18 cellular contexts compared by ENCODE assay signal in genomic region chr5:145830594-145830993, GRCh38. TPM values are rescaled to one million over a fixed set of nuclear protein-coding genes. Genes with fewer than 3 reads are reported as not detected.
DNase-seq lines count a peak whose midpoint lies in the region; ATAC-seq and TF ChIP-seq lines count a peak whose summit lies in the region.
"Had no signal": no experiment of that assay in that cellular context is flagged by ENCODE, and none has a peak within 500 bp of the region (broad histone marks: within the 10 kb centered on the region; RNA-seq: fewer than 3 reads in every experiment).

No MANE protein-coding gene starts in this region.

- CTCF ChIA-PET in A673 (lab: Charles Lee) (no interaction called here), HEK293 (lab: Yijun Ruan, JAX) (interaction anchor here (0.6 to 3.7 kb wide), 5 partner anchors 8 to 288 kb away, joined by 3 to 13 read pairs (median 4); no protein-coding TSS in a partner anchor)

- intact Hi-C loops in A673 (cut with micrococcal nuclease; ENCODE audit: unreplicated experiment) = loop anchor here (5.0 kb wide), 3 partner anchors 57 to 1623 kb away; no protein-coding TSS in a partner anchor

- no peaks in the 10 kb centered on the region for H3K9me3 ChIP-seq in A673 (ENCODE audit: low read depth, low read length, poor library complexity, severe bottlenecking)
- H3K9me3 ChIP-seq in HEK293 (ENCODE audit: control insufficient read depth, insufficient read depth, low read depth, low read length) = no peaks in the 10 kb centered on the region
- H3K9me3 ChIP-seq: upper lobe of left lung had no signal

- H3K36me3 Mint-ChIP-seq in chondrocyte (ENCODE audit: low read depth) = no peaks in the 10 kb centered on the region
- H3K36me3 Mint-ChIP-seq: neural progenitor cell; stimulated activated naive B cell treated with anti-CD40 and anti-IgM and Interleukin-4, amounts not matched to agents 10 μg/mL and 1 μg/mL and 100 μg/mL, for 72 hours had no signal

- no peaks in the 10 kb centered on the region for H3K9me3 Mint-ChIP-seq in chondrocyte (ENCODE audit: low read depth)
- H3K9me3 Mint-ChIP-seq: activated B cell treated with CpG ODN at 0.5 μM for 24 hours; activated T-helper 2 cell treated with anti-CD3 and anti-CD28 coated beads, Interferon-gamma antibody, Interleukin-2, Interleukin-4, amounts not matched to agents 10 μg/mL and 5 μg/mL and 100 μg/mL, durations not matched to agents 14 hours and 24 hours and 36 hours; neural progenitor cell; stimulated activated naive B cell treated with anti-CD40 and anti-IgM and Interleukin-4, amounts not matched to agents 10 μg/mL and 1 μg/mL and 100 μg/mL, for 72 hours had no signal

- BruUV-seq in A673 (replicated peaks; lab: Mats Ljungman, UMichigan) = no TSS peak

- H3K27me3 ChIP-seq in A673 (replicated peaks; ENCODE audit: insufficient read depth, low read depth, low read length, poor library complexity) = no peaks in the 10 kb centered on the region
- H3K27me3 ChIP-seq: upper lobe of left lung had no signal

- peaks cover 68% of the 10 kb centered on the region for H3K4me1 ChIP-seq in A673 (ENCODE audit: insufficient read depth, low read length, poor library complexity, severe bottlenecking)
- H3K4me1 ChIP-seq in HEK293 (ENCODE audit: control insufficient read depth, insufficient read depth, low read length) = peaks cover 16% of the 10 kb centered on the region

- POLR2A ChIA-PET in A673 (lab: Charles Lee; ENCODE audit: low non-redundant PET) = no interaction called here
- POLR2A ChIA-PET in HEK293 (lab: Yijun Ruan, JAX) = no interaction called here

- H3K4me3 Mint-ChIP-seq in chondrocyte (ENCODE audit: unreplicated experiment) = no peak overlapping the region
- H3K4me3 Mint-ChIP-seq: activated B cell treated with CpG ODN at 0.5 μM for 24 hours; neural progenitor cell; stimulated activated naive B cell treated with anti-CD40 and anti-IgM and Interleukin-4, amounts not matched to agents 10 μg/mL and 1 μg/mL and 100 μg/mL, for 72 hours had no signal

- peak overlapping the region; percentile 6 for H3K27ac Mint-ChIP-seq in chondrocyte (ENCODE audit: unreplicated experiment)
- H3K27ac Mint-ChIP-seq: activated B cell treated with CpG ODN at 0.5 μM for 24 hours; activated T-helper 2 cell treated with anti-CD3 and anti-CD28 coated beads, Interferon-gamma antibody, Interleukin-2, Interleukin-4, amounts not matched to agents 10 μg/mL and 5 μg/mL and 100 μg/mL, durations not matched to agents 14 hours and 24 hours and 36 hours; neural progenitor cell; stimulated activated naive B cell treated with anti-CD40 and anti-IgM and Interleukin-4, amounts not matched to agents 10 μg/mL and 1 μg/mL and 100 μg/mL, for 72 hours had no signal

- H3K4me3 ChIP-seq in A673 (ENCODE audit: low read depth, low read length, poor library complexity, severe bottlenecking) = no peak overlapping the region
- no peak overlapping the region for H3K4me3 ChIP-seq in HEK293 (ENCODE audit: low read depth, low read length)
- H3K4me3 ChIP-seq: neural progenitor cell, upper lobe of left lung had no signal

- ATAC-seq in GM21723 (IDR thresholded peaks at IDR 0.05; ENCODE audit: unreplicated experiment) = no peak
- no peak for ATAC-seq in HG03565 (IDR thresholded peaks at IDR 0.05; ENCODE audit: unreplicated experiment)
- no peak for ATAC-seq in GM18867 (IDR thresholded peaks at IDR 0.05; ENCODE audit: unreplicated experiment)
- ATAC-seq: stimulated activated naive B cell treated with anti-CD40 and anti-IgM and Interleukin-4, amounts not matched to agents 10 μg/mL and 1 μg/mL and 100 μg/mL, for 72 hours had no signal

- peaks cover 33% of the 10 kb centered on the region for H3K4me1 Mint-ChIP-seq in chondrocyte (ENCODE audit: low read depth)

- TF ChIP-seq CTCF in A673 (conservative IDR thresholded peaks at IDR 0.05; ENCODE audit: low read depth, low read length) (no peak), HEK293 (tag by site-specific recombination; IDR thresholded peaks at IDR 0.05) (no peak), chondrocyte (IDR thresholded peaks at IDR 0.05) (no peak)

- H3K27ac ChIP-seq in A673 (ENCODE audit: low read depth, low read length, poor library complexity, severe bottlenecking) (peak overlapping the region; percentile 59), HEK293 (ENCODE audit: extremely low read depth, low read depth, low read length) (no peak overlapping the region; the same call in 1 of the 2 replicates)
- H3K27ac ChIP-seq: neural progenitor cell, upper lobe of left lung had no signal

- DNase-seq in A673 (ENCODE audit: low spot score) (no peak), chondrocyte (ENCODE audit: low spot score) (no peak), iris pigment epithelial cell (ENCODE audit: low read depth) (peak; percentile 78), GF-D8 (lab: John Stamatoyannopoulos, UW) (no peak)
- DNase-seq: activated B cell treated with CpG ODN at 0.5 μM for 24 hours; activated CD8-positive, alpha-beta memory T cell treated with anti-CD3 and anti-CD28 coated beads for 24 hours; hippocampal formation; NCI-H187; stimulated activated naive B cell treated with anti-CD40 and anti-IgM and Interleukin-4, amounts not matched to agents 10 μg/mL and 1 μg/mL and 100 μg/mL, for 72 hours; T-helper 1 cell; upper lobe of left lung had no signal

- H3K27me3 Mint-ChIP-seq in chondrocyte (ENCODE audit: low read depth) = no peaks in the 10 kb centered on the region
- H3K27me3 Mint-ChIP-seq: activated B cell treated with CpG ODN at 0.5 μM for 24 hours; stimulated activated naive B cell treated with anti-CD40 and anti-IgM and Interleukin-4, amounts not matched to agents 10 μg/mL and 1 μg/mL and 100 μg/mL, for 72 hours had no signal

- H3K36me3 ChIP-seq in A673 (ENCODE audit: insufficient read depth, low read length, poor library complexity, severe bottlenecking) = no peaks in the 10 kb centered on the region
- H3K36me3 ChIP-seq in HEK293 (ENCODE audit: control insufficient read depth in 2 of 2, insufficient read depth in 1 of 2, low read length in 2 of 2) = no peaks in the 10 kb centered on the region
- H3K36me3 ChIP-seq: neural progenitor cell, upper lobe of left lung had no signal

TF ChIP-seq in HEK293, 187 proteins besides CTCF, POLR2A, EP300 and RAD21 (continues in another document):
- TF ChIP-seq ZFP3 (tag by site-specific recombination; IDR thresholded peaks at IDR 0.05; ENCODE audit: low read depth) (no peak), SCRT1 (tag by site-specific recombination; IDR thresholded peaks at IDR 0.05; ENCODE audit: borderline replicate concordance) (peak; percentile 60; the same call in 1 of the 2 replicates), ZNF274 (IDR thresholded peaks at IDR 0.05; ENCODE audit: low read length) (no peak), ZNF274 (tag by site-specific recombination; IDR thresholded peaks at IDR 0.05; ENCODE audit: borderline replicate concordance) (no peak), SCRT2 (tag by site-specific recombination; IDR thresholded peaks at IDR 0.05) (peak; percentile 81), ZNF660 (tag by site-specific recombination; IDR thresholded peaks at IDR 0.05) (no peak), ZNF394 (tag by site-specific recombination; IDR thresholded peaks at IDR 0.05; ENCODE audit: borderline replicate concordance) (no peak), YY2 (tag by site-specific recombination; IDR thresholded peaks at IDR 0.05) (no peak), ZNF214 (tag by site-specific recombination; IDR thresholded peaks at IDR 0.05; ENCODE audit: borderline replicate concordance) (no peak), PRDM6 (tag by site-specific recombination; IDR thresholded peaks at IDR 0.05) (peak; percentile 81), ZNF18 (tag by site-specific recombination; IDR thresholded peaks at IDR 0.05) (no peak)
- TF ChIP-seq, protein P1, sequence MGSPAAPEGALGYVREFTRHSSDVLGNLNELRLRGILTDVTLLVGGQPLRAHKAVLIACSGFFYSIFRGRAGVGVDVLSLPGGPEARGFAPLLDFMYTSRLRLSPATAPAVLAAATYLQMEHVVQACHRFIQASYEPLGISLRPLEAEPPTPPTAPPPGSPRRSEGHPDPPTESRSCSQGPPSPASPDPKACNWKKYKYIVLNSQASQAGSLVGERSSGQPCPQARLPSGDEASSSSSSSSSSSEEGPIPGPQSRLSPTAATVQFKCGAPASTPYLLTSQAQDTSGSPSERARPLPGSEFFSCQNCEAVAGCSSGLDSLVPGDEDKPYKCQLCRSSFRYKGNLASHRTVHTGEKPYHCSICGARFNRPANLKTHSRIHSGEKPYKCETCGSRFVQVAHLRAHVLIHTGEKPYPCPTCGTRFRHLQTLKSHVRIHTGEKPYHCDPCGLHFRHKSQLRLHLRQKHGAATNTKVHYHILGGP (tag by site-specific recombination; IDR thresholded peaks at IDR 0.05) = peak; percentile 86

RNA-seq across cellular contexts. Expression of gene PRELID2, which starts 4.5 kb away (rescaled TPM):
- total RNA-seq in A673 (2021) (50.2 and 55.8 TPM in 2 replicates), chondrocyte (2.5 to 6.6 TPM (median 6.2 TPM) in 3 replicates)

RNA-seq across cellular contexts. Expression of gene GRXCR2, which starts 42.2 kb away (rescaled TPM):
- not detected in 2 replicates for total RNA-seq in A673 (2021)
- not detected in 3 replicates for total RNA-seq in chondrocyte
- total RNA-seq: activated B cell treated with CpG ODN at 0.5 μM for 24 hours; activated T-helper 2 cell treated with anti-CD3 and anti-CD28 coated beads, Interferon-gamma antibody, Interleukin-2, Interleukin-4, amounts not matched to agents 10 μg/mL and 5 μg/mL and 100 μg/mL, durations not matched to agents 14 hours and 24 hours and 36 hours; mesenteric fat pad; upper lobe of left lung had no signal
